In genomic region chr19:12995596-12996541, GRCh38 we compare ENCODE assay signal across 1 cellular context.
TF ChIP-seq lines count a peak whose summit lies in the region.

No MANE protein-coding gene starts in this region.

TF ChIP-seq in HCT116, 20 proteins besides CTCF, POLR2A, EP300 and RAD21:
- TF ChIP-seq REST (IDR thresholded peaks at IDR 0.05; ENCODE audit: low read depth) (no peak), EZH2 (IDR thresholded peaks at IDR 0.05) (no peak), CBX3 (IDR thresholded peaks at IDR 0.05; ENCODE audit: low read depth) (no peak), ZNF274 (IDR thresholded peaks at IDR 0.05; ENCODE audit: low read depth, low read length) (no peak), ZFX (IDR thresholded peaks at IDR 0.05) (peak; percentile 49; the same call in 1 of the 2 replicates)
